ENCODE assay signal across 19 cellular contexts in the genomic region with DNA sequence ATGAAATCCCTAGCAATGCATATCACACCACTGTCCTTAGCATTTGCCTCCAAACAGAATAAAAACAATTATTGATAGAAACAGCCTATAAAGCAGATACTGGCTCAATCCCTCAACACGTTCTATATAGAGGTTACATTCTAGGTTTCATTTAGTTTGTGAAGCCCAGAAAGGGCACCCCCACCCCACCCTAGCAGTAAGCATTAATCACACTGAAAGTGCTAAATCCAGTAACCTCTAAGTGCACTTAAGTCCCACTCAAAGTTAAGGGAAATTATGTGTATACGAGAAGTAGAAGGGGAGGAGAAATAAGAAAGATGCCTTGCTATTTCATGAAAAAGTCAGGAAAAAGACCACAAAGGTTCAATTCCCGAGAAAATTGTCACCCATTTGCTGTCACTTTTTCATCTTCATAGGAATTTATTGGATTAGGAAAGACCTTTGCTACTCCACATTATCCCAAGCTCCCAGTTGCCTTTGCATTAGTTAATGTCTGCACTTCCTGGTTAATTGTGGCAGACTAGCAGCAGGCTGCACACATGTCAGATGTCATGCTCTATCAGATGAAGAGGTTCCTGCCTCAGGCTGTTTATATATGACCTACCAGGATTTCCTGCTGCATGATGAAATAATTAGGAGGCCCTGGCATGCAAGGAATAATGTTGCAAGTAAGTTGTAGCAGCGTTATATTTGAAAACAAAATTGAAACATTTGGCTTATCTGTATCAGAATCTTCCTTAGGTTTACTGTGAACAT. TPM values are rescaled to one million over a fixed set of nuclear protein-coding genes. Genes with fewer than 3 reads are reported as not detected.
A peak's percentile ranks its signal among the peaks of the same experiment; 100 is the strongest.
DNase-seq lines count a peak whose midpoint lies in the region; ATAC-seq, FAIRE-seq and TF ChIP-seq lines count a peak whose summit lies in the region.
"Had no signal": no experiment of that assay in that cellular context is flagged by ENCODE, and none has a peak within 500 bp of the region (broad histone marks: within the 10 kb centered on the region; RNA-seq: fewer than 3 reads in every experiment).

No MANE protein-coding gene starts in this region.

- H2AFZ ChIP-seq in neuronal stem cell (ENCODE audit: low read length) = no peak overlapping the region

- no peak overlapping the region for H3K18ac ChIP-seq in neuronal stem cell (ENCODE audit: low read length)

- no peaks in the 10 kb centered on the region for H3K36me3 ChIP-seq in neuronal stem cell (replicated peaks in 1 of 2; ENCODE audit: control insufficient read depth in 2 of 2, insufficient read depth in 2 of 2, low read length in 2 of 2)

- H2BK12ac ChIP-seq in neuronal stem cell (ENCODE audit: low read length) = no peak overlapping the region

- no peak overlapping the region for H3K9ac ChIP-seq in neuronal stem cell (ENCODE audit: low read depth, low read length, poor library complexity)

- H2BK15ac ChIP-seq in neuronal stem cell (ENCODE audit: low read length) = no peak overlapping the region

- H3K27me3 ChIP-seq in neuronal stem cell (ENCODE audit: control insufficient read depth in 3 of 3, insufficient read depth in 3 of 3, low read depth in 1 of 3, low read length in 3 of 3) = peaks cover 0 to 2% (median 0%) of the 10 kb centered on the region in 3 experiments

- no peak overlapping the region for H3K23ac ChIP-seq in neuronal stem cell (ENCODE audit: low read depth, low read length, poor library complexity)

- WGBS in neuronal stem cell (ENCODE audit: extremely low coverage in 2 of 2, insufficient read length in 2 of 2, insufficient replicate concordance in 1 of 2), 2 donors = no CpG with 5 or more reads among the region's 4 CpGs

- ATAC-seq in stimulated activated naive CD8-positive, alpha-beta T cell treated with anti-CD3 and anti-CD28 coated beads, Interleukin-15, Interleukin-2, amounts not matched to agents 100 U/mL and 50 U/mL, for 24 hours = no peak
- no peak for ATAC-seq in HG02642 (IDR thresholded peaks at IDR 0.05; ENCODE audit: poor library complexity, unreplicated experiment)
- ATAC-seq: activated CD4-positive, CD25-positive, alpha-beta regulatory T cell treated with anti-CD3 and anti-CD28 coated beads, Interleukin-2, amount 50 U/mL, for 24 hours; GM12878; left lobe of liver; stimulated activated naive CD8-positive, alpha-beta T cell treated with anti-CD3 and anti-CD28 coated beads, Interleukin-15, amount 100 ng/mL, for 72 hours had no signal

- TF ChIP-seq POLR2A in GM12891 (IDR thresholded peaks at IDR 0.05; ENCODE audit: low read depth, low read length) = no peak

- H4K91ac ChIP-seq in neuronal stem cell (ENCODE audit: low read depth, low read length, poor library complexity) = no peak overlapping the region

- H3K9me3 ChIP-seq in neuronal stem cell (replicated peaks in 1 of 2; ENCODE audit: control insufficient read depth in 2 of 2, insufficient read depth in 1 of 2, low read depth in 1 of 2, low read length in 2 of 2) = no peaks in the 10 kb centered on the region

- no peak for FAIRE-seq in GM12891 (lab: Jason Lieb, UNC)
- FAIRE-seq: GM12878 had no signal

- H3K79me1 ChIP-seq in neuronal stem cell (ENCODE audit: low read depth, low read length) = no peaks in the 10 kb centered on the region

- no peak overlapping the region for H3K14ac ChIP-seq in neuronal stem cell (ENCODE audit: low read length)

- no peak overlapping the region for H2AK5ac ChIP-seq in neuronal stem cell (ENCODE audit: low read depth, low read length)

- no peak overlapping the region for H3K27ac ChIP-seq in neuronal stem cell (replicated peaks; ENCODE audit: low read length)

- no peak overlapping the region for H3K4me2 ChIP-seq in neuronal stem cell (ENCODE audit: insufficient read depth, low read length, poor library complexity, severe bottlenecking)

- peaks cover 0 to 3% of the 10 kb centered on the region in 2 donors for H3K4me1 ChIP-seq in neuronal stem cell (ENCODE audit: control insufficient read depth in 2 of 2, insufficient read depth in 1 of 2, low read depth in 1 of 2, low read length in 2 of 2)

- no peak overlapping the region for H2BK120ac ChIP-seq in neuronal stem cell (ENCODE audit: low read depth, low read length)

- no peak overlapping the region for H3K4me3 ChIP-seq in neuronal stem cell (ENCODE audit: low read length in 2 of 2)
- H3K4me3 ChIP-seq: GM12878 had no signal

- H4K8ac ChIP-seq in neuronal stem cell (ENCODE audit: low read depth, low read length) = no peak overlapping the region

- DNase-seq in DMS53 treated with DMSO at 0.1 percent for 48 hours (lab: John Stamatoyannopoulos, UW; ENCODE audit: unreplicated experiment) (peak; percentile 86), NCI-H1436 treated with DMSO at 0.1 percent for 48 hours (lab: John Stamatoyannopoulos, UW) (peak; percentile 16), OCI-M1 (lab: John Stamatoyannopoulos, UW) (peak; percentile 44), fibroblast of peridontal ligament (ENCODE audit: extremely low read depth) (peak; percentile 67), neuronal stem cell (ENCODE audit: low spot score) (no peak), GM12891 (ENCODE audit: insufficient read length, low spot score) (no peak)
- no peak for DNase-seq in stimulated activated naive CD8-positive, alpha-beta T cell treated with anti-CD3 and anti-CD28 coated beads, Interleukin-15, Interleukin-2, amounts not matched to agents 100 U/mL and 50 U/mL, for 24 hours
- DNase-seq: activated naive CD8-positive, alpha-beta T cell treated with anti-CD3 and anti-CD28 coated beads, Interleukin-2, amount 10 ng/mL, durations not matched to agents 7 days and 5 days; activated T-cell treated with anti-CD3 and anti-CD28 coated beads for 4 hours; AML-193; DMS79; hippocampal formation; NCI-H526; SIG-M5; stimulated activated naive CD8-positive, alpha-beta T cell treated with anti-CD3 and anti-CD28 coated beads, Interleukin-15, amount 100 ng/mL, for 72 hours had no signal

- no peak overlapping the region for H2BK5ac ChIP-seq in neuronal stem cell (ENCODE audit: low read length)

- no peak overlapping the region for H3K4ac ChIP-seq in neuronal stem cell (ENCODE audit: low read length)

TF ChIP-seq in GM12891, 5 proteins besides CTCF, POLR2A, EP300 and RAD21:
- TF ChIP-seq TAF1 (IDR thresholded peaks at IDR 0.05; ENCODE audit: low read depth, low read length) (no peak), SPI1 (IDR thresholded peaks at IDR 0.05; ENCODE audit: low read depth, low read length) (no peak), POU2F2 (IDR thresholded peaks at IDR 0.05; ENCODE audit: low read depth, low read length) (no peak), PAX5 (IDR thresholded peaks at IDR 0.05; ENCODE audit: insufficient read depth, low read length, severe bottlenecking) (no peak), POLR2AphosphoS5 (IDR thresholded peaks at IDR 0.05; ENCODE audit: low read depth, low read length) (no peak)

RNA-seq across cellular contexts. Expression of a gene that starts 54.5 kb away (rescaled TPM):
- polyA plus RNA-seq in neuronal stem cell (2013, experiment 1 of 2) = 0.07 TPM
- 0.04 TPM for polyA plus RNA-seq in neuronal stem cell (2013, experiment 2 of 2)
- polyA plus RNA-seq in GM12891 (2012; ENCODE audit: low read depth, missing spikeins) = not detected
- polyA plus RNA-seq: GM12878 had no signal

Comparison
In these comparisons a context has a peak if more than half of its experiments do, and no peak if none do; other contexts are left out.
1. DNase-seq: peak in DMS53 treated with DMSO at 0.1 percent for 48 hours (single experiment), NCI-H1436 treated with DMSO at 0.1 percent for 48 hours (single experiment), OCI-M1 (single experiment) and fibroblast of peridontal ligament (single experiment); none in stimulated activated naive CD8-positive, alpha-beta T cell treated with anti-CD3 and anti-CD28 coated beads, Interleukin-15, Interleukin-2, amounts not matched to agents 100 U/mL and 50 U/mL, for 24 hours (single experiment), neuronal stem cell (single experiment) and GM12891 (single experiment).